ENCODE assay signal across 32 cellular contexts in genomic region chr3:159721324-159721723, GRCh38.
"Had no signal": no experiment of that assay in that cellular context is flagged by ENCODE, and none has a peak within 500 bp of the region (broad histone marks: within the 10 kb centered on the region; RNA-seq: fewer than 3 reads in every experiment).

No MANE protein-coding gene starts in this region.

- ATAC-seq: activated CD4-positive, CD25-positive, alpha-beta regulatory T cell treated with anti-CD3 and anti-CD28 coated beads, Interleukin-2, amount 50 U/mL, for 24 hours; activated CD8-positive, alpha-beta memory T cell treated with anti-CD3 and anti-CD28 coated beads, Interleukin-2, amount 10 ng/mL, durations not matched to agents 7 days and 5 days; activated CD8-positive, alpha-beta T cell treated with anti-CD3 and anti-CD28 coated beads, Interleukin-2, amount 10 ng/mL, durations not matched to agents 7 days and 5 days; activated naive CD4-positive, alpha-beta T cell treated with anti-CD3 and anti-CD28 coated beads, Interleukin-2, amount 50 U/mL, for 72 hours; activated T-cell treated with anti-CD3 and anti-CD28 coated beads, Interleukin-2, amount 50 U/mL, for 72 hours; effector memory CD8-positive, alpha-beta T cell; gastroesophageal sphincter; heart right ventricle; T-helper 17 cell had no signal

- H3K79me2 ChIP-seq: hepatocyte had no signal

- H3K9me3 ChIP-seq: ascending aorta, esophagus muscularis mucosa, gastroesophageal sphincter had no signal

- H3K4me1 ChIP-seq: ascending aorta, gastroesophageal sphincter, heart right ventricle had no signal

- H2AFZ ChIP-seq: hepatocyte had no signal

- H3K4me2 ChIP-seq: hepatocyte had no signal

- H3K27ac ChIP-seq: ascending aorta, brain microvascular endothelial cell, esophagus muscularis mucosa, gastroesophageal sphincter, heart right ventricle, hepatocyte, WERI-Rb-1 had no signal

- H3K36me3 Mint-ChIP-seq: activated CD4-positive, alpha-beta memory T cell treated with anti-CD3 and anti-CD28 coated beads for 36 hours; activated CD8-positive, alpha-beta memory T cell treated with anti-CD3 and anti-CD28 coated beads, Interleukin-2, amount 10 ng/mL, durations not matched to agents 7 days and 5 days; activated naive CD4-positive, alpha-beta T cell treated with anti-CD3 and anti-CD28 coated beads, Interleukin-2, amount 10 ng/mL, durations not matched to agents 7 days and 5 days; activated naive CD4-positive, alpha-beta T cell treated with anti-CD3 and anti-CD28 coated beads, Interleukin-2, amount 50 U/mL, for 72 hours; activated naive CD8-positive, alpha-beta T cell treated with anti-CD3 and anti-CD28 coated beads, Interleukin-2, amount 10 ng/mL, durations not matched to agents 7 days and 5 days had no signal

- H3K4me3 Mint-ChIP-seq: activated B cell treated with CpG ODN at 0.5 μM for 24 hours; activated CD4-positive, alpha-beta memory T cell treated with anti-CD3 and anti-CD28 coated beads for 36 hours; activated CD8-positive, alpha-beta memory T cell treated with anti-CD3 and anti-CD28 coated beads, Interleukin-2, amount 10 ng/mL, durations not matched to agents 7 days and 5 days; activated CD8-positive, alpha-beta T cell treated with anti-CD3 and anti-CD28 coated beads, Interleukin-2, amount 10 ng/mL, durations not matched to agents 7 days and 5 days; activated naive CD4-positive, alpha-beta T cell treated with anti-CD3 and anti-CD28 coated beads, Interleukin-2, amount 10 ng/mL, durations not matched to agents 7 days and 5 days; activated naive CD8-positive, alpha-beta T cell treated with anti-CD3 and anti-CD28 coated beads, Interleukin-2, amount 10 ng/mL, durations not matched to agents 7 days and 5 days; activated T-cell treated with anti-CD3 and anti-CD28 coated beads, Interleukin-2, amount 50 U/mL, for 24 hours; activated T-cell treated with anti-CD3 and anti-CD28 coated beads, Interleukin-2, amount 50 U/mL, for 72 hours; central memory CD8-positive, alpha-beta T cell; effector memory CD8-positive, alpha-beta T cell; T-helper 17 cell; T-helper 2 cell treated with Interferon-gamma antibody and Interleukin-4, amounts not matched to agents 5 μg/mL and 100 μg/mL, for 36 hours had no signal

- H3K36me3 ChIP-seq: ascending aorta, brain microvascular endothelial cell, esophagus muscularis mucosa, gastroesophageal sphincter, heart right ventricle, WERI-Rb-1 had no signal

- H3K9me3 Mint-ChIP-seq: activated naive CD4-positive, alpha-beta T cell treated with anti-CD3 and anti-CD28 coated beads, Interleukin-2, amount 10 ng/mL, durations not matched to agents 7 days and 5 days; activated naive CD8-positive, alpha-beta T cell treated with anti-CD3 and anti-CD28 coated beads, Interleukin-2, amount 10 ng/mL, durations not matched to agents 7 days and 5 days; central memory CD8-positive, alpha-beta T cell; effector memory CD8-positive, alpha-beta T cell; T-helper 2 cell treated with Interferon-gamma antibody and Interleukin-4, amounts not matched to agents 5 μg/mL and 100 μg/mL, for 36 hours had no signal

- H3K27me3 ChIP-seq: ascending aorta, brain microvascular endothelial cell, esophagus muscularis mucosa, gastroesophageal sphincter, heart right ventricle, hepatocyte had no signal

- H3K27me3 Mint-ChIP-seq: activated CD4-positive, alpha-beta memory T cell treated with anti-CD3 and anti-CD28 coated beads for 36 hours; activated CD8-positive, alpha-beta memory T cell treated with anti-CD3 and anti-CD28 coated beads, Interleukin-2, amount 10 ng/mL, durations not matched to agents 7 days and 5 days; activated naive CD4-positive, alpha-beta T cell treated with anti-CD3 and anti-CD28 coated beads, Interleukin-2, amount 10 ng/mL, durations not matched to agents 7 days and 5 days; activated naive CD8-positive, alpha-beta T cell treated with anti-CD3 and anti-CD28 coated beads, Interleukin-2, amount 10 ng/mL, durations not matched to agents 7 days and 5 days; activated T-cell treated with anti-CD3 and anti-CD28 coated beads, Interleukin-2, amount 50 U/mL, for 24 hours; central memory CD8-positive, alpha-beta T cell; effector memory CD8-positive, alpha-beta T cell; T-helper 17 cell had no signal

- DNase-seq: activated B cell treated with CpG ODN at 0.5 μM for 24 hours; activated CD4-positive, alpha-beta memory T cell treated with anti-CD3 and anti-CD28 coated beads for 36 hours; activated CD4-positive, alpha-beta T cell treated with anti-CD3 and anti-CD28 coated beads for 48 hours; activated CD4-positive, alpha-beta T cell treated with anti-CD3 and anti-CD28 coated beads, Interleukin-2, amount 50 U/mL, for 1 hour; activated CD8-positive, alpha-beta memory T cell treated with anti-CD3 and anti-CD28 coated beads, Interleukin-2, amount 10 ng/mL, durations not matched to agents 7 days and 5 days; activated CD8-positive, alpha-beta memory T cell treated with anti-CD3 and anti-CD28 coated beads, Interleukin-2, amount 50 U/mL, for 4 hours; activated CD8-positive, alpha-beta T cell treated with anti-CD3 and anti-CD28 coated beads, Interleukin-2, amount 10 ng/mL, durations not matched to agents 7 days and 5 days; activated gamma-delta T cell; activated naive CD4-positive, alpha-beta T cell; activated naive CD4-positive, alpha-beta T cell treated with anti-CD3 and anti-CD28 coated beads, Interleukin-2, amount 10 ng/mL, durations not matched to agents 7 days and 5 days; activated naive CD8-positive, alpha-beta T cell treated with anti-CD3 and anti-CD28 coated beads, Interleukin-2, amount 10 ng/mL, durations not matched to agents 7 days and 5 days; activated T-cell treated with anti-CD3 and anti-CD28 coated beads, Interleukin-2, amount 50 U/mL, for 24 hours; activated T-cell treated with anti-CD3 and anti-CD28 coated beads, Interleukin-2, amount 50 U/mL, for 72 hours; brain microvascular endothelial cell; cortex of kidney; dermis blood vessel endothelial cell; effector CD4-positive, alpha-beta T cell; effector memory CD8-positive, alpha-beta T cell; erythroblast; foreskin melanocyte; heart right ventricle; T-helper 17 cell; T1000; WERI-Rb-1 had no signal

- H3K4me3 ChIP-seq: ascending aorta, esophagus muscularis mucosa, gastroesophageal sphincter, heart right ventricle, hepatocyte had no signal

- H3K4me1 Mint-ChIP-seq: activated B cell treated with CpG ODN at 0.5 μM for 24 hours; activated CD8-positive, alpha-beta memory T cell treated with anti-CD3 and anti-CD28 coated beads, Interleukin-2, amount 10 ng/mL, durations not matched to agents 7 days and 5 days; activated naive CD4-positive, alpha-beta T cell treated with anti-CD3 and anti-CD28 coated beads, Interleukin-2, amount 10 ng/mL, durations not matched to agents 7 days and 5 days; activated naive CD8-positive, alpha-beta T cell treated with anti-CD3 and anti-CD28 coated beads, Interleukin-2, amount 10 ng/mL, durations not matched to agents 7 days and 5 days; central memory CD8-positive, alpha-beta T cell; T-helper 17 cell had no signal

- H3K27ac Mint-ChIP-seq: activated B cell treated with CpG ODN at 0.5 μM for 24 hours; activated CD4-positive, alpha-beta memory T cell treated with anti-CD3 and anti-CD28 coated beads for 36 hours; activated CD8-positive, alpha-beta memory T cell treated with anti-CD3 and anti-CD28 coated beads, Interleukin-2, amount 10 ng/mL, durations not matched to agents 7 days and 5 days; activated CD8-positive, alpha-beta T cell treated with anti-CD3 and anti-CD28 coated beads, Interleukin-2, amount 10 ng/mL, durations not matched to agents 7 days and 5 days; activated naive CD4-positive, alpha-beta T cell treated with anti-CD3 and anti-CD28 coated beads, Interleukin-2, amount 10 ng/mL, durations not matched to agents 7 days and 5 days; activated naive CD4-positive, alpha-beta T cell treated with anti-CD3 and anti-CD28 coated beads, Interleukin-2, amount 50 U/mL, for 72 hours; activated naive CD8-positive, alpha-beta T cell treated with anti-CD3 and anti-CD28 coated beads, Interleukin-2, amount 10 ng/mL, durations not matched to agents 7 days and 5 days; activated T-cell treated with anti-CD3 and anti-CD28 coated beads, Interleukin-2, amount 50 U/mL, for 24 hours; activated T-cell treated with anti-CD3 and anti-CD28 coated beads, Interleukin-2, amount 50 U/mL, for 72 hours; effector memory CD8-positive, alpha-beta T cell; T-helper 17 cell; T-helper 2 cell treated with Interferon-gamma antibody and Interleukin-4, amounts not matched to agents 5 μg/mL and 100 μg/mL, for 36 hours had no signal
